28 cellular contexts compared by ENCODE assay signal in the genomic region with DNA sequence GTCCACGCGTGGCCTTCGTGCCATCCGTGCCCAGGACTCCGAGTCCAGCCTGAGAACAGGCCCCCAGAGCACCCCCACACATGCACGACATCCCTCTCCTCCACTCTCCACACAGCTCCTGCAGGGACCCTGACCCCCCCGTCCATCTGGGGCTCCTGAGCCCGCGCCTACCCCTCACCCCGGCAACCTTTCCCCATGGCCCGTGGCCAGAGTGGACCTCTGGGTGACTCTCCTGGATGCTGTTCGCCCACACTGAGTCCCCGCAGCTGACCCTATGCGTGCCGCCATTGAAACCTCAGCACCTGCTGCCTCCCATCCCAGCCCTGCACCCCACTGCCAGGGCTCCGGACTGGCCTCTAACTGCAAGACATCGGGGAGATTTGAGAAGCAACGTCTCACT.
"Had no signal": no experiment of that assay in that cellular context is flagged by ENCODE, and none has a peak within 500 bp of the region (broad histone marks: within the 10 kb centered on the region; RNA-seq: fewer than 3 reads in every experiment).

No MANE protein-coding gene starts in this region.

- H3K36me3 Mint-ChIP-seq: activated naive CD4-positive, alpha-beta T cell treated with anti-CD3 and anti-CD28 coated beads, Interleukin-2, amount 10 ng/mL, durations not matched to agents 7 days and 5 days; activated naive CD4-positive, alpha-beta T cell treated with anti-CD3 and anti-CD28 coated beads, Interleukin-2, amount 50 U/mL, for 72 hours; activated naive CD8-positive, alpha-beta T cell treated with anti-CD3 and anti-CD28 coated beads, Interleukin-2, amount 10 ng/mL, durations not matched to agents 7 days and 5 days had no signal

- H3K27me3 Mint-ChIP-seq: dendritic cell treated with granulocyte-macrophage colony-stimulating factor and Interleukin-4, amounts not matched to agents 40 ng/mL and 50 ng/mL, for 4 days had no signal

- H3K27me3 ChIP-seq: foreskin keratinocyte, gastrocnemius medialis had no signal

- H3K4me1 ChIP-seq: esophagus muscularis mucosa, foreskin keratinocyte, gastrocnemius medialis had no signal

- H3K27ac Mint-ChIP-seq: activated CD4-positive, alpha-beta memory T cell treated with anti-CD3 and anti-CD28 coated beads, Interleukin-2, amount 10 ng/mL, durations not matched to agents 7 days and 5 days; activated CD4-positive, alpha-beta T cell treated with anti-CD3 and anti-CD28 coated beads, Interleukin-2, amount 10 ng/mL, durations not matched to agents 7 days and 5 days; activated naive CD4-positive, alpha-beta T cell treated with anti-CD3 and anti-CD28 coated beads, Interleukin-2, amount 10 ng/mL, durations not matched to agents 7 days and 5 days; activated naive CD4-positive, alpha-beta T cell treated with anti-CD3 and anti-CD28 coated beads, Interleukin-2, amount 50 U/mL, for 72 hours; activated naive CD8-positive, alpha-beta T cell treated with anti-CD3 and anti-CD28 coated beads, Interleukin-2, amount 10 ng/mL, durations not matched to agents 7 days and 5 days; activated T-cell treated with anti-CD3 and anti-CD28 coated beads, Interleukin-2, amount 50 U/mL, for 24 hours; activated T-cell treated with anti-CD3 and anti-CD28 coated beads, Interleukin-2, amount 50 U/mL, for 72 hours; dendritic cell treated with granulocyte-macrophage colony-stimulating factor and Interleukin-4, amounts not matched to agents 40 ng/mL and 50 ng/mL, for 4 days; effector memory CD8-positive, alpha-beta T cell had no signal

- H3K4me1 Mint-ChIP-seq: activated CD4-positive, alpha-beta memory T cell treated with anti-CD3 and anti-CD28 coated beads, Interleukin-2, amount 10 ng/mL, durations not matched to agents 7 days and 5 days; activated CD4-positive, alpha-beta T cell treated with anti-CD3 and anti-CD28 coated beads, Interleukin-2, amount 10 ng/mL, durations not matched to agents 7 days and 5 days; activated naive CD4-positive, alpha-beta T cell treated with anti-CD3 and anti-CD28 coated beads, Interleukin-2, amount 10 ng/mL, durations not matched to agents 7 days and 5 days; activated naive CD8-positive, alpha-beta T cell treated with anti-CD3 and anti-CD28 coated beads, Interleukin-2, amount 10 ng/mL, durations not matched to agents 7 days and 5 days had no signal

- DNase-seq: activated CD4-positive, alpha-beta memory T cell treated with anti-CD3 and anti-CD28 coated beads, Interleukin-2, amount 10 ng/mL, durations not matched to agents 7 days and 5 days; activated CD4-positive, alpha-beta T cell treated with anti-CD3 and anti-CD28 coated beads for 1 hour; activated CD4-positive, alpha-beta T cell treated with anti-CD3 and anti-CD28 coated beads for 4 hours; activated CD4-positive, alpha-beta T cell treated with anti-CD3 and anti-CD28 coated beads, Interleukin-2, amount 10 ng/mL, durations not matched to agents 7 days and 5 days; activated CD4-positive, alpha-beta T cell treated with anti-CD3 and anti-CD28 coated beads, Interleukin-2, amount 50 U/mL, for 4 hours; activated CD4-positive, CD25-positive, alpha-beta regulatory T cell; activated CD8-positive, alpha-beta memory T cell treated with anti-CD3 and anti-CD28 coated beads, Interleukin-2, amount 50 U/mL, for 48 hours; activated gamma-delta T cell; activated naive CD4-positive, alpha-beta T cell; activated naive CD4-positive, alpha-beta T cell treated with anti-CD3 and anti-CD28 coated beads, Interleukin-2, amount 10 ng/mL, durations not matched to agents 7 days and 5 days; activated naive CD8-positive, alpha-beta T cell treated with anti-CD3 and anti-CD28 coated beads, Interleukin-2, amount 10 ng/mL, durations not matched to agents 7 days and 5 days; activated T-cell treated with anti-CD3 and anti-CD28 coated beads for 4 hours; activated T-cell treated with anti-CD3 and anti-CD28 coated beads, Interleukin-2, amount 50 U/mL, for 24 hours; activated T-cell treated with anti-CD3 and anti-CD28 coated beads, Interleukin-2, amount 50 U/mL, for 72 hours; central memory CD4-positive, alpha-beta T cell; cerebellar nuclear complex; dorsolateral prefrontal cortex; effector CD4-positive, alpha-beta T cell; effector memory CD8-positive, alpha-beta T cell; erythroblast; foreskin keratinocyte; gastrocnemius medialis; glutamatergic neuron; T-helper 2 cell had no signal

- H3K4me3 ChIP-seq: coronary artery, dorsolateral prefrontal cortex, esophagus muscularis mucosa, gastrocnemius medialis had no signal

- H3K27ac ChIP-seq: coronary artery, esophagus muscularis mucosa, foreskin keratinocyte, gastrocnemius medialis had no signal

- ATAC-seq: activated naive CD4-positive, alpha-beta T cell treated with anti-CD3 and anti-CD28 coated beads, Interleukin-2, amount 50 U/mL, for 72 hours; activated T-cell treated with anti-CD3 and anti-CD28 coated beads, Interleukin-2, amount 50 U/mL, for 72 hours; effector memory CD8-positive, alpha-beta T cell; foreskin keratinocyte; gastrocnemius medialis had no signal

- H3K4me3 Mint-ChIP-seq: activated CD4-positive, alpha-beta memory T cell treated with anti-CD3 and anti-CD28 coated beads, Interleukin-2, amount 10 ng/mL, durations not matched to agents 7 days and 5 days; activated CD4-positive, alpha-beta T cell treated with anti-CD3 and anti-CD28 coated beads, Interleukin-2, amount 10 ng/mL, durations not matched to agents 7 days and 5 days; activated naive CD4-positive, alpha-beta T cell treated with anti-CD3 and anti-CD28 coated beads, Interleukin-2, amount 10 ng/mL, durations not matched to agents 7 days and 5 days; activated naive CD8-positive, alpha-beta T cell treated with anti-CD3 and anti-CD28 coated beads, Interleukin-2, amount 10 ng/mL, durations not matched to agents 7 days and 5 days; activated T-cell treated with anti-CD3 and anti-CD28 coated beads, Interleukin-2, amount 50 U/mL, for 24 hours; activated T-cell treated with anti-CD3 and anti-CD28 coated beads, Interleukin-2, amount 50 U/mL, for 72 hours; dendritic cell treated with granulocyte-macrophage colony-stimulating factor and Interleukin-4, amounts not matched to agents 40 ng/mL and 50 ng/mL, for 4 days; effector memory CD8-positive, alpha-beta T cell had no signal

- H3K9me3 ChIP-seq: esophagus muscularis mucosa, gastrocnemius medialis had no signal

- H3K9me3 Mint-ChIP-seq: activated CD4-positive, alpha-beta memory T cell treated with anti-CD3 and anti-CD28 coated beads, Interleukin-2, amount 10 ng/mL, durations not matched to agents 7 days and 5 days; activated CD4-positive, alpha-beta T cell treated with anti-CD3 and anti-CD28 coated beads, Interleukin-2, amount 10 ng/mL, durations not matched to agents 7 days and 5 days; activated naive CD4-positive, alpha-beta T cell treated with anti-CD3 and anti-CD28 coated beads, Interleukin-2, amount 10 ng/mL, durations not matched to agents 7 days and 5 days; activated naive CD4-positive, alpha-beta T cell treated with anti-CD3 and anti-CD28 coated beads, Interleukin-2, amount 50 U/mL, for 72 hours; activated naive CD8-positive, alpha-beta T cell treated with anti-CD3 and anti-CD28 coated beads, Interleukin-2, amount 10 ng/mL, durations not matched to agents 7 days and 5 days; activated T-cell treated with anti-CD3 and anti-CD28 coated beads, Interleukin-2, amount 50 U/mL, for 24 hours; activated T-cell treated with anti-CD3 and anti-CD28 coated beads, Interleukin-2, amount 50 U/mL, for 72 hours; dendritic cell treated with granulocyte-macrophage colony-stimulating factor and Interleukin-4, amounts not matched to agents 40 ng/mL and 50 ng/mL, for 4 days; effector memory CD8-positive, alpha-beta T cell had no signal

- H3K36me3 ChIP-seq: esophagus muscularis mucosa, gastrocnemius medialis had no signal
